ENCODE assay signal across 23 cellular contexts in genomic region chr15:101038327-101039003, GRCh38.
DNase-seq lines count a peak whose midpoint lies in the region; ATAC-seq, FAIRE-seq and TF ChIP-seq lines count a peak whose summit lies in the region.
"Had no signal": no experiment of that assay in that cellular context is flagged by ENCODE, and none has a peak within 500 bp of the region (broad histone marks: within the 10 kb centered on the region; RNA-seq: fewer than 3 reads in every experiment).

No MANE protein-coding gene starts in this region.

- peak; percentile 44 for DNase-seq in cardiac septum (ENCODE audit: low spot score)
- DNase-seq in left ventricle myocardium superior = no peak
- DNase-seq in astrocyte (ENCODE audit: low read depth) = no peak
- DNase-seq in HepG2 (ENCODE audit: low spot score) = no peak
- DNase-seq in KG1 (lab: John Stamatoyannopoulos, UW) = no peak
- no peak for DNase-seq in NCI-H1105 treated with DMSO at 0.1 percent for 48 hours (lab: John Stamatoyannopoulos, UW)
- DNase-seq: CD4-positive, alpha-beta T cell; DMS53; MM.1S; NCI-H1092 treated with DMSO at 0.1 percent for 48 hours; NCI-H510A; NCI-H748 treated with DMSO at 0.1 percent for 48 hours; NK-92 treated with Interleukin-12 subunit alpha and Interleukin-12 subunit beta, amount 100 ng/mL, for 24 hours; Right ventricle myocardium superior had no signal

- H3K4me1 Mint-ChIP-seq in astrocyte (ENCODE audit: low read depth, unreplicated experiment) = no peaks in the 10 kb centered on the region

- CTCF ChIA-PET in HepG2 (lab: Yijun Ruan, JAX; ENCODE audit: low intra/inter-chr PET ratio, low total read pairs) = no interaction called here

- TF ChIP-seq CTCF in astrocyte (IDR thresholded peaks at IDR 0.05; ENCODE audit: insufficient read depth, low read depth, low read length) = no peak
- TF ChIP-seq CTCF in HepG2 (CRISPR knock-in tag; IDR thresholded peaks at IDR 0.05) = no peak

- no peak for TF ChIP-seq EP300 in HepG2 (IDR thresholded peaks at IDR 0.05; ENCODE audit: low read depth in 2 of 2, low read length in 2 of 2)
- no peak for TF ChIP-seq EP300 in HepG2 (CRISPR knock-in tag; IDR thresholded peaks at IDR 0.05; ENCODE audit: borderline replicate concordance)

- H3K36me3 Mint-ChIP-seq in astrocyte (ENCODE audit: low read depth, unreplicated experiment) = no peaks in the 10 kb centered on the region

- WGBS in HepG2 (ENCODE audit: low lambda C conversion rate) = 21% methylated on average over 6 of the region's 6 CpGs

- no peak overlapping the region for H3K4me3 Mint-ChIP-seq in astrocyte (ENCODE audit: unreplicated experiment)
- H3K4me3 Mint-ChIP-seq: CD4-positive, alpha-beta T cell had no signal

- H3K9ac ChIP-seq in astrocyte (ENCODE audit: low read length) (no peak overlapping the region), HepG2 (ENCODE audit: insufficient read depth, low read depth, low read length) (no peak overlapping the region)

- H3K9me3 Mint-ChIP-seq in astrocyte (ENCODE audit: unreplicated experiment) = peaks cover 3% of the 10 kb centered on the region

- intact Hi-C loops in cardiac septum (cut with DNase I) = no loop called here
- intact Hi-C loops in left ventricle myocardium superior (cut with micrococcal nuclease) = no loop called here
- intact Hi-C loops in HepG2 (cut with micrococcal nuclease; ENCODE audit: unreplicated experiment) = no loop called here

- no peaks in the 10 kb centered on the region for H3K36me3 ChIP-seq in astrocyte (ENCODE audit: insufficient read depth, low read length)
- no peaks in the 10 kb centered on the region for H3K36me3 ChIP-seq in HepG2 (replicated peaks in 1 of 2; ENCODE audit: control insufficient read depth in 1 of 2, insufficient read depth in 2 of 2, low read length in 2 of 2)

- H2AFZ ChIP-seq in astrocyte (ENCODE audit: low read depth, low read length) = no peak overlapping the region
- H2AFZ ChIP-seq in HepG2 (ENCODE audit: low read length) = no peak overlapping the region

- H3K4me3 ChIP-seq in astrocyte (ENCODE audit: insufficient read depth, low read depth, low read length) = no peak overlapping the region
- no peak overlapping the region for H3K4me3 ChIP-seq in HepG2 (replicated peaks in 1 of 3; ENCODE audit: insufficient read depth in 1 of 3, low read depth in 2 of 3, low read length in 3 of 3)
- H3K4me3 ChIP-seq: SK-N-MC had no signal

- POLR2A ChIA-PET in HepG2 (lab: Yijun Ruan, JAX) = no interaction called here

- H3K27ac ChIP-seq in astrocyte (ENCODE audit: low read depth, low read length) (no peak overlapping the region), HepG2 (ENCODE audit: extremely low read length, insufficient read depth, low read length) (no peak overlapping the region)
- H3K27ac ChIP-seq: SK-N-MC had no signal

- in situ Hi-C loops in HepG2 (cut with HindIII; ENCODE audit: extremely low pct_ligation_motif_present, low pct_unique_long_range_greater_than_20kb) = no loop called here

- ATAC-seq in left ventricle myocardium superior (no peak), HepG2 (no peak), GM19035 (IDR thresholded peaks at IDR 0.05; ENCODE audit: unreplicated experiment) (no peak), GM21786 (IDR thresholded peaks at IDR 0.05; ENCODE audit: unreplicated experiment) (no peak)
- ATAC-seq: HCT116 had no signal

- BruUV-seq in HepG2 (replicated peaks; lab: Mats Ljungman, UMichigan) = TSS peak; percentile 43

- TF ChIP-seq RAD21 in HepG2 (CRISPR knock-in tag; IDR thresholded peaks at IDR 0.05) = no peak

- H3K79me2 ChIP-seq in astrocyte (ENCODE audit: insufficient read depth, low read length) (no peaks in the 10 kb centered on the region), HepG2 (ENCODE audit: insufficient read depth, low read length) (no peaks in the 10 kb centered on the region)

- no peaks in the 10 kb centered on the region for H3K27me3 Mint-ChIP-seq in astrocyte (ENCODE audit: low read depth, unreplicated experiment)

- no peaks in the 10 kb centered on the region for H4K20me1 ChIP-seq in astrocyte (ENCODE audit: insufficient read depth, low read length)
- H4K20me1 ChIP-seq in HepG2 (ENCODE audit: insufficient read depth, low read length) = no peaks in the 10 kb centered on the region

- H3K9me3 ChIP-seq in astrocyte (ENCODE audit: insufficient read depth, low read depth, low read length) (no peaks in the 10 kb centered on the region), HepG2 (ENCODE audit: low read length) (peaks cover 6% of the 10 kb centered on the region; the same call in 1 of the 2 replicates)

- TF ChIP-seq POLR2A in HepG2 (IDR thresholded peaks at IDR 0.05; ENCODE audit: insufficient read depth in 1 of 2, low read depth in 2 of 2, low read length in 2 of 2) = no peak

- H3K4me1 ChIP-seq in astrocyte (ENCODE audit: insufficient read depth, low read length) (no peaks in the 10 kb centered on the region), HepG2 (ENCODE audit: insufficient read depth, low read length) (no peaks in the 10 kb centered on the region)

- FAIRE-seq in astrocyte (lab: Jason Lieb, UNC) (no peak), HepG2 (lab: Jason Lieb, UNC) (no peak)
- FAIRE-seq: A204.1, GM12892, GM18507, HTR-8/SVneo, RCC 7860 had no signal

- peak overlapping the region; percentile 23 for H3K27ac Mint-ChIP-seq in astrocyte (ENCODE audit: unreplicated experiment)
- H3K27ac Mint-ChIP-seq: CD4-positive, alpha-beta T cell had no signal

- H3K4me2 ChIP-seq in astrocyte (ENCODE audit: low read length) (no peak overlapping the region), HepG2 (ENCODE audit: low read depth, low read length) (no peak overlapping the region)

- no peaks in the 10 kb centered on the region for H3K27me3 ChIP-seq in astrocyte (ENCODE audit: insufficient read depth, low read length)
- no peaks in the 10 kb centered on the region for H3K27me3 ChIP-seq in HepG2 (ENCODE audit: control insufficient read depth in 1 of 2, insufficient read depth in 2 of 2, low read length in 2 of 2)

TF ChIP-seq in HepG2, 621 proteins besides CTCF, POLR2A, EP300 and RAD21:
- TF ChIP-seq CEBPB (IDR thresholded peaks at IDR 0.05; ENCODE audit: borderline replicate concordance, low read depth, low read length) = peak; percentile 61; the same call in 1 of the 2 replicates
- no peak for TF ChIP-seq ZFP36L1 (CRISPR knock-in tag; IDR thresholded peaks at IDR 0.05)
- peak; percentile 32 for TF ChIP-seq YY1 (IDR thresholded peaks at IDR 0.05; ENCODE audit: insufficient read depth, insufficient replicate concordance, low read depth, low read length)
- TF ChIP-seq, protein P1, sequence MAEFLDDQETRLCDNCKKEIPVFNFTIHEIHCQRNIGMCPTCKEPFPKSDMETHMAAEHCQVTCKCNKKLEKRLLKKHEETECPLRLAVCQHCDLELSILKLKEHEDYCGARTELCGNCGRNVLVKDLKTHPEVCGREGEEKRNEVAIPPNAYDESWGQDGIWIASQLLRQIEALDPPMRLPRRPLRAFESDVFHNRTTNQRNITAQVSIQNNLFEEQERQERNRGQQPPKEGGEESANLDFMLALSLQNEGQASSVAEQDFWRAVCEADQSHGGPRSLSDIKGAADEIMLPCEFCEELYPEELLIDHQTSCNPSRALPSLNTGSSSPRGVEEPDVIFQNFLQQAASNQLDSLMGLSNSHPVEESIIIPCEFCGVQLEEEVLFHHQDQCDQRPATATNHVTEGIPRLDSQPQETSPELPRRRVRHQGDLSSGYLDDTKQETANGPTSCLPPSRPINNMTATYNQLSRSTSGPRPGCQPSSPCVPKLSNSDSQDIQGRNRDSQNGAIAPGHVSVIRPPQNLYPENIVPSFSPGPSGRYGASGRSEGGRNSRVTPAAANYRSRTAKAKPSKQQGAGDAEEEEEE (CRISPR knock-in tag; IDR thresholded peaks at IDR 0.05; ENCODE audit: borderline replicate concordance) = no peak
- TF ChIP-seq POLR2G (IDR thresholded peaks at IDR 0.05; ENCODE audit: low read depth, low read length) = 0 out of 2 replicates have a peak, but pooled peaks have one; percentile 25
TF ChIP-seq in HepG2: peak in this region for 3.
